In genomic region chr7:22351329-22351692, GRCh38 we compare ENCODE assay signal across 10 cellular contexts. TPM values are rescaled to one million over a fixed set of nuclear protein-coding genes. Genes with fewer than 3 reads are reported as not detected.
DNase-seq lines count a peak whose midpoint lies in the region; ATAC-seq, FAIRE-seq and TF ChIP-seq lines count a peak whose summit lies in the region.
"Had no signal": no experiment of that assay in that cellular context is flagged by ENCODE, and none has a peak within 500 bp of the region (broad histone marks: within the 10 kb centered on the region; RNA-seq: fewer than 3 reads in every experiment).

No MANE protein-coding gene starts in this region.

- 39% methylated on average over 2 of the region's 2 CpGs for WGBS in lower leg skin, 2 donors

- TF ChIP-seq POLR2A in lower leg skin (IDR thresholded peaks at IDR 0.05), result no peak

- DNase-seq in GM18507 (ENCODE audit: extremely low spot score, insufficient read length, low read depth) (no peak), epithelial cell of esophagus (ENCODE audit: low read depth) (peak; percentile 30), lower leg skin (ENCODE audit: low spot score in 2 of 2) (no peak), putamen (ENCODE audit: low spot score) (no peak), posterior cingulate gyrus (no peak), AG08395 (ENCODE audit: low spot score) (no peak)
- DNase-seq: activated naive CD4-positive, alpha-beta T cell treated with anti-CD3 and anti-CD28 coated beads, Interleukin-2, amount 10 ng/mL, durations not matched to agents 7 days and 5 days; midbrain had no signal

- intact Hi-C loops in lower leg skin (cut with DNase I; ENCODE audit: low total_unique reads) (no loop called here), posterior cingulate gyrus (cut with DNase I) (no loop called here)

- peak; percentile 85 for FAIRE-seq in GM18507 (lab: Jason Lieb, UNC)

- no peak for TF ChIP-seq CTCF in epithelial cell of esophagus (IDR thresholded peaks at IDR 0.05; ENCODE audit: insufficient read depth, low read depth, low read length, missing control alignments)
- no peak for TF ChIP-seq CTCF in lower leg skin (IDR thresholded peaks at IDR 0.05)

- ATAC-seq in GM21576 (IDR thresholded peaks at IDR 0.05; ENCODE audit: unreplicated experiment) (peak; percentile 74), HG03432 (IDR thresholded peaks at IDR 0.05; ENCODE audit: unreplicated experiment) (peak; percentile 76)

- H3K4me3 ChIP-seq in epithelial cell of esophagus (ENCODE audit: low read length) (no peak overlapping the region), lower leg skin (ENCODE audit: low read depth, poor library complexity, severe bottlenecking) (no peak overlapping the region)

RNA-seq across cellular contexts. Expression of gene RAPGEF5, which starts 5.6 kb away (rescaled TPM):
- 10 to 100 TPM; 19.4 to 47.7 (median 25.2) TPM for total RNA-seq in lower leg skin
